Comparison of ENCODE assay signal across 7 cellular contexts in genomic region chr16:78925071-78925714, GRCh38.
A peak's percentile ranks its signal among the peaks of the same experiment; 100 is the strongest.
DNase-seq lines count a peak whose midpoint lies in the region; FAIRE-seq and TF ChIP-seq lines count a peak whose summit lies in the region.

No MANE protein-coding gene starts in this region.

- no peak for TF ChIP-seq POLR2A in vagina (IDR thresholded peaks at IDR 0.05)

- no peaks in the 10 kb centered on the region for H4K20me1 ChIP-seq in mammary epithelial cell (ENCODE audit: insufficient read depth, low read length)

- H3K9ac ChIP-seq in mammary epithelial cell (ENCODE audit: insufficient read depth, low read length) = no peak overlapping the region

- WGBS in mammary epithelial cell (ENCODE audit: low coverage, missing lambda C conversion rate) = 61% methylated on average over 8 of the region's 8 CpGs

- H3K27ac ChIP-seq in mammary epithelial cell (ENCODE audit: insufficient read depth, low read depth, low read length) (no peak overlapping the region), vagina (no peak overlapping the region)

- no peak overlapping the region for H2AFZ ChIP-seq in mammary epithelial cell (ENCODE audit: low read depth, low read length)

- no peak overlapping the region for H3K27ac Mint-ChIP-seq in mesothelial cell of epicardium
- no peak overlapping the region for H3K27ac Mint-ChIP-seq in activated T-helper 2 cell treated with anti-CD3 and anti-CD28 coated beads, Interferon-gamma antibody, Interleukin-2, Interleukin-4, amounts not matched to agents 10 μg/mL and 5 μg/mL and 100 μg/mL, durations not matched to agents 14 hours and 24 hours and 36 hours

- H3K4me2 ChIP-seq in mammary epithelial cell (ENCODE audit: insufficient read depth, low read depth, low read length) = no peak overlapping the region

- H3K4me3 ChIP-seq in mammary epithelial cell (replicated peaks in 1 of 3; ENCODE audit: insufficient read depth in 1 of 3, low read depth in 2 of 3, low read length in 3 of 3) = no peak overlapping the region
- no peak overlapping the region for H3K4me3 ChIP-seq in vagina

- DNase-seq in GM18507 (ENCODE audit: extremely low spot score, insufficient read length, low read depth) (no peak), NCI-H226 (peak; percentile 9), mammary epithelial cell (no peak), mesothelial cell of epicardium (ENCODE audit: low spot score in 2 of 2, unreplicated experiment in 2 of 2) (no peak), vagina (ENCODE audit: extremely low spot score in 2 of 2) (no peak), T-helper 9 cell (no peak)
- DNase-seq in activated T-helper 2 cell treated with anti-CD3 and anti-CD28 coated beads, Interferon-gamma antibody, Interleukin-2, Interleukin-4, amounts not matched to agents 10 μg/mL and 5 μg/mL and 100 μg/mL, durations not matched to agents 14 hours and 24 hours and 36 hours (ENCODE audit: low spot score) = no peak

- no peak overlapping the region for H3K4me3 Mint-ChIP-seq in mesothelial cell of epicardium
- H3K4me3 Mint-ChIP-seq in activated T-helper 2 cell treated with anti-CD3 and anti-CD28 coated beads, Interferon-gamma antibody, Interleukin-2, Interleukin-4, amounts not matched to agents 10 μg/mL and 5 μg/mL and 100 μg/mL, durations not matched to agents 14 hours and 24 hours and 36 hours (ENCODE audit: low read depth) = no peak overlapping the region

- no TSS peak for BruUV-seq in mammary epithelial cell (replicated peaks; lab: Mats Ljungman, UMichigan)

- H3K4me1 Mint-ChIP-seq in mesothelial cell of epicardium = peaks cover 8% of the 10 kb centered on the region
- H3K4me1 Mint-ChIP-seq in activated T-helper 2 cell treated with anti-CD3 and anti-CD28 coated beads, Interferon-gamma antibody, Interleukin-2, Interleukin-4, amounts not matched to agents 10 μg/mL and 5 μg/mL and 100 μg/mL, durations not matched to agents 14 hours and 24 hours and 36 hours (ENCODE audit: low read depth) = no peaks in the 10 kb centered on the region

- peaks cover 23% of the 10 kb centered on the region for H3K9me3 Mint-ChIP-seq in mesothelial cell of epicardium
- peaks cover 29% of the 10 kb centered on the region for H3K9me3 Mint-ChIP-seq in activated T-helper 2 cell treated with anti-CD3 and anti-CD28 coated beads, Interferon-gamma antibody, Interleukin-2, Interleukin-4, amounts not matched to agents 10 μg/mL and 5 μg/mL and 100 μg/mL, durations not matched to agents 14 hours and 24 hours and 36 hours

- H3K27me3 ChIP-seq in mammary epithelial cell (ENCODE audit: insufficient read depth, low read length) (peaks cover 2% of the 10 kb centered on the region), vagina (no peaks in the 10 kb centered on the region)

- peak; percentile 52 for FAIRE-seq in GM18507 (lab: Jason Lieb, UNC)

- H3K4me1 ChIP-seq in mammary epithelial cell (ENCODE audit: insufficient read depth, low read length) (no peaks in the 10 kb centered on the region), vagina (no peaks in the 10 kb centered on the region)

- peaks cover 4% of the 10 kb centered on the region for H3K36me3 Mint-ChIP-seq in mesothelial cell of epicardium
- peaks cover 11% of the 10 kb centered on the region for H3K36me3 Mint-ChIP-seq in activated T-helper 2 cell treated with anti-CD3 and anti-CD28 coated beads, Interferon-gamma antibody, Interleukin-2, Interleukin-4, amounts not matched to agents 10 μg/mL and 5 μg/mL and 100 μg/mL, durations not matched to agents 14 hours and 24 hours and 36 hours (ENCODE audit: low read depth)

- intact Hi-C loops in mammary epithelial cell (cut with micrococcal nuclease) = loop anchor here (10.0 kb wide), 2 partner anchors 120 to 1160 kb away; no protein-coding TSS in a partner anchor
- intact Hi-C loops in vagina (cut with DNase I) = no loop called here
- intact Hi-C loops in activated T-helper 2 cell treated with anti-CD3 and anti-CD28 coated beads, Interferon-gamma antibody, Interleukin-2, Interleukin-4, amounts not matched to agents 10 μg/mL and 5 μg/mL and 100 μg/mL, durations not matched to agents 14 hours and 24 hours and 36 hours (cut with micrococcal nuclease) = no loop called here

- CTCF ChIA-PET in mammary epithelial cell (lab: Charles Lee; ENCODE audit: low non-redundant PET) = no interaction called here

- H3K27me3 Mint-ChIP-seq in mesothelial cell of epicardium (ENCODE audit: low read depth) = no peaks in the 10 kb centered on the region
- no peaks in the 10 kb centered on the region for H3K27me3 Mint-ChIP-seq in activated T-helper 2 cell treated with anti-CD3 and anti-CD28 coated beads, Interferon-gamma antibody, Interleukin-2, Interleukin-4, amounts not matched to agents 10 μg/mL and 5 μg/mL and 100 μg/mL, durations not matched to agents 14 hours and 24 hours and 36 hours (ENCODE audit: low read depth)

- H3K9me3 ChIP-seq in mammary epithelial cell (replicated peaks; ENCODE audit: insufficient read depth, low read length) (peaks cover 12% of the 10 kb centered on the region), vagina (no peaks in the 10 kb centered on the region)

- in situ Hi-C loops in mammary epithelial cell (cut with MboI; ENCODE audit: low sequenced_read_pairs in 2 of 2) = no loop called here

- dilution Hi-C loops in mammary epithelial cell (cut with HindIII; ENCODE audit: low sequenced_read_pairs) = loop anchor here (10.0 kb wide), 1 partner anchor 120 kb away; no protein-coding TSS in a partner anchor

- TF ChIP-seq CTCF in mammary epithelial cell (conservative IDR thresholded peaks at IDR 0.05 in 1 of 2, IDR thresholded peaks at IDR 0.05 in 1 of 2; ENCODE audit: extremely low read depth in 1 of 2, insufficient read depth in 1 of 2, low read depth in 1 of 2, low read length in 2 of 2) (peak; percentile 46 to 58), mesothelial cell of epicardium (IDR thresholded peaks at IDR 0.05; ENCODE audit: unreplicated experiment) (peak; percentile 34), vagina (IDR thresholded peaks at IDR 0.05) (peak in 1 of 3 experiments; percentile 18)

- H3K36me3 ChIP-seq in mammary epithelial cell (ENCODE audit: insufficient read depth, low read length) (no peaks in the 10 kb centered on the region), vagina (no peaks in the 10 kb centered on the region)

- H3K79me2 ChIP-seq in mammary epithelial cell (ENCODE audit: insufficient read depth, low read length) = no peaks in the 10 kb centered on the region
